In the genomic region with DNA sequence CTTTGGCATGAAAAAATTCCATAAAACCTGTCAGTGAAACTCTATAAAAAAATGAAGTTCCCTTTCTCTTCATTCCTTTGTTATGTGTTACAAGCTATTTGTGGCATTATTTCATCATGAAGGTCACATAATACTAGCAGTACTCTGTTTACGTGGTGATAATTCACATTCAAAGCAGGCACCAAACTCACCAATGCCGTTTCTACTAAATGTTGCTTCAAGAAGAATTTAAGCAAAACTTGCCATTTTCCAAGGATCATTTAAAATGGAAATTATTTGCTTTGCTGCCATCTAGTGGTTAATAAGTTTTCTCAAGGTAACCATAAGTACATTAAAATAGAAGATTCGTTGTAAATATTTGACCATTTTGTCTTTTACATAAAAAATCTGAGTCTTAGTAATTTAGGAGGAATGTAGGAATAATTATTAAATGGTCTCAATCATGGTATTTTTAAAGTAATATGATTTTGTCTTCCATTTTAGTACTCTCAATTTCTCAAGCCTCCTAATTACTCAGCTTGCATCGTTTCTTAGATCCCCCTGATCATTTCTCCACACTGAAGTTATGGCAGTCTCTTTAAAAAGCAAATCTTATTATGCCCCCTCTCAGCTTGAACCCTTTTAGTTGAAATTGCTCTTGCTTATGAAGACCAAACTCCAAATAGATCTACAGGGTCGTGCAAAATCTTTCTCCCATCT, we compare ENCODE assay signal across 8 cellular contexts.
DNase-seq lines count a peak whose midpoint lies in the region; ATAC-seq, FAIRE-seq and TF ChIP-seq lines count a peak whose summit lies in the region.

No MANE protein-coding gene starts in this region.

- no peaks in the 10 kb centered on the region for H4K20me1 ChIP-seq in Loucy (ENCODE audit: insufficient read depth, low read length, poor library complexity, severe bottlenecking)

- no peak for TF ChIP-seq POLR2A in spleen (IDR thresholded peaks at IDR 0.05)

- ATAC-seq in HG02885 (IDR thresholded peaks at IDR 0.05; ENCODE audit: poor library complexity, unreplicated experiment), result no peak
- ATAC-seq in Right ventricle myocardium inferior, result no peak

- no peaks in the 10 kb centered on the region for H3K9me2 ChIP-seq in Loucy (replicated peaks; ENCODE audit: low read depth, low read length)

- H3F3A ChIP-seq in Loucy (ENCODE audit: low read depth), result no peaks in the 10 kb centered on the region

- no peaks in the 10 kb centered on the region for H3K79me2 ChIP-seq in Loucy (ENCODE audit: insufficient read depth, low read length)

- H3K4me1 ChIP-seq in Loucy (ENCODE audit: insufficient read depth, low read length, poor library complexity, severe bottlenecking) (no peaks in the 10 kb centered on the region), spleen (peaks cover 0 to 6% (median 0%) of the 10 kb centered on the region in 6 donors)

- TF ChIP-seq CTCF in Loucy (conservative IDR thresholded peaks at IDR 0.05; ENCODE audit: low read length), result peak; percentile 82
- peak; percentile 26 to 75 (median 60) for TF ChIP-seq CTCF in spleen (IDR thresholded peaks at IDR 0.05 in 8 of 11, conservative IDR thresholded peaks at IDR 0.05 in 3 of 11)

- 43 to 53% (median 46%) methylated on average over 5 of the region's 5 CpGs for WGBS in spleen, 5 donors

- H3K4me3 ChIP-seq in Loucy (ENCODE audit: low read length, poor library complexity, severe bottlenecking), result no peak overlapping the region
- H3K4me3 ChIP-seq in spleen, result no peak overlapping the region

- H3K36me3 ChIP-seq in Loucy (ENCODE audit: insufficient read depth, low read length) (peaks cover 28% of the 10 kb centered on the region; the same call in 1 of the 2 replicates), spleen (peaks cover 0 to 40% (median 12%) of the 10 kb centered on the region in 6 donors)

- H3K9me3 ChIP-seq in Loucy (ENCODE audit: insufficient read depth, low read depth, low read length) (no peaks in the 10 kb centered on the region), spleen (no peaks in the 10 kb centered on the region)

- intact Hi-C loops in spleen (cut with DNase I; ENCODE audit: low total_unique reads) (loop anchor here (5.0 to 10.0 kb wide), 2 partner anchors 209 to 311 kb away; a partner anchor contains a TSS), Right ventricle myocardium inferior (cut with DNase I) (loop anchor here (2.0 kb wide), 1 partner anchor 203 kb away; no protein-coding TSS in a partner anchor)

- DNase-seq in SW480 (ENCODE audit: low spot score) (peak; percentile 25), glomerular endothelial cell (ENCODE audit: extremely low read depth, low read depth, low spot score) (peak; percentile 48), spleen (no peak), DMS153 treated with DMSO at 0.1 percent for 48 hours (lab: John Stamatoyannopoulos, UW; ENCODE audit: unreplicated experiment) (no peak), Right ventricle myocardium inferior (ENCODE audit: missing footprints) (no peak)

- no peak overlapping the region for H2AFZ ChIP-seq in Loucy (ENCODE audit: low read length)

- no peak overlapping the region for H3K27ac ChIP-seq in spleen

- H3K9ac ChIP-seq in Loucy (ENCODE audit: low read depth, low read length, poor library complexity, severe bottlenecking), result no peak overlapping the region

- peak; percentile 98 for FAIRE-seq in G401.6 (lab: Jason Lieb, UNC)

- H3K4me2 ChIP-seq in Loucy (ENCODE audit: low read depth, low read length, poor library complexity, severe bottlenecking), result no peak overlapping the region

- no peaks in the 10 kb centered on the region for H3K27me3 ChIP-seq in Loucy (ENCODE audit: insufficient read depth, low read length, poor library complexity, severe bottlenecking)
- no peaks in the 10 kb centered on the region for H3K27me3 ChIP-seq in spleen (replicated peaks in 1 of 7)

Comparison
In these comparisons a context has a peak if more than half of its experiments do, and no peak if none do; other contexts are left out.
1. DNase-seq: peak in SW480 (single experiment) and glomerular endothelial cell (single experiment); none in spleen (single experiment), DMS153 treated with DMSO at 0.1 percent for 48 hours (single experiment) and Right ventricle myocardium inferior (single experiment).